In the genomic region with DNA sequence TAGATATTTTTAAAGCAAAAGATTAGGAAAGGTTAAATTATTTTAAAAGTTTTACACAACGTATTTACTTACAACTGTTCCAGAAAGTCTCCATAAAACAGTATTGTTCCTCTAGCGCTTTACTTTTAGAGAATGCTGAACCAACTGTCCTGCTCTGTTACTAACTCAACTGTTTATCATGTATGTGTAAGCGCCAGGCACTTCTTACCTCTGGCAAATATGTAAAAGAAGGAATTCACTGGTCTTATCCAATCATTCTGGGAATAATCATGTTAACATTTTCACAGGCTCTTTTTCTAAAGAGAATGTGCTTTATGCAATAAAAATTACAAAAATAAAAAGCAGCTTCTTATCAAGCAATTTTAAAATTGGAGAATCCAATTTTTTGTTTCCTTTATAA, we compare ENCODE assay signal across 15 cellular contexts.
DNase-seq lines count a peak whose midpoint lies in the region; ATAC-seq and TF ChIP-seq lines count a peak whose summit lies in the region.
"Had no signal": no experiment of that assay in that cellular context is flagged by ENCODE, and none has a peak within 500 bp of the region (broad histone marks: within the 10 kb centered on the region; RNA-seq: fewer than 3 reads in every experiment).

No MANE protein-coding gene starts in this region.

- no peak overlapping the region for H3K23ac ChIP-seq in trophoblast cell (ENCODE audit: low read length)

- H2AFZ ChIP-seq in hepatocyte (no peak overlapping the region), trophoblast cell (ENCODE audit: insufficient read depth, low read length, poor library complexity) (no peak overlapping the region)
- H2AFZ ChIP-seq: GM23248 had no signal

- 74% methylated on average over 3 of the region's 3 CpGs for WGBS in hepatocyte (ENCODE audit: low lambda C conversion rate, missing lambda C conversion rate)
- no CpG with 5 or more reads among the region's 3 CpGs for WGBS in trophoblast cell (ENCODE audit: extremely low coverage, insufficient coverage, insufficient read length)

- H4K20me1 ChIP-seq in hepatocyte (ENCODE audit: insufficient read depth, poor library complexity, severe bottlenecking): peaks cover 7% of the 10 kb centered on the region
- H4K20me1 ChIP-seq: BLaER1 treated with 17β-estradiol and CSF1 and Interleukin-3, amounts not matched to agents 10 nM and 100 nM had no signal

- H3K79me1 ChIP-seq in trophoblast cell (ENCODE audit: low read length): no peaks in the 10 kb centered on the region

- peaks cover 6% of the 10 kb centered on the region for H3K4me1 ChIP-seq in hepatocyte (ENCODE audit: insufficient read depth)
- H3K4me1 ChIP-seq in trophoblast cell (ENCODE audit: control insufficient read depth in 1 of 2, insufficient read depth in 2 of 2, low read length in 2 of 2): no peaks in the 10 kb centered on the region

- H2BK12ac ChIP-seq in trophoblast cell (ENCODE audit: low read length): no peak overlapping the region

- TF ChIP-seq CTCF in hepatocyte (IDR thresholded peaks at IDR 0.05; ENCODE audit: poor library complexity): no peak

- no peak overlapping the region for H2AK5ac ChIP-seq in trophoblast cell (ENCODE audit: low read length)

- peak; percentile 30 to 78 for ATAC-seq in left cardiac atrium
- ATAC-seq: CD8-positive, alpha-beta T cell had no signal

- intact Hi-C loops in left cardiac atrium (cut with DNase I) (loop anchor here in 1 of 2 donors (10.0 kb wide), 1 partner anchor 61 kb away; no protein-coding TSS in a partner anchor), cardiac septum (cut with DNase I) (no loop called here)
- intact Hi-C loops in activated T-helper 1 cell treated with anti-CD3 and anti-CD28 coated beads, Interleukin-12 subunit alpha, Interleukin-12 subunit beta, Interleukin-2, Interleukin-4 antibody, amounts not matched to agents 30 ng/mL and 10 ng/mL and 1 ng/mL, durations not matched to agents 14 hours and 24 hours and 36 hours (cut with micrococcal nuclease): no loop called here

- H4K91ac ChIP-seq in trophoblast cell (ENCODE audit: low read depth, low read length): no peak overlapping the region

- H3K9me3 Mint-ChIP-seq in activated T-helper 1 cell treated with anti-CD3 and anti-CD28 coated beads, Interleukin-12 subunit alpha, Interleukin-12 subunit beta, Interleukin-2, Interleukin-4 antibody, amounts not matched to agents 30 ng/mL and 10 ng/mL and 1 ng/mL, durations not matched to agents 14 hours and 24 hours and 36 hours: no peaks in the 10 kb centered on the region
- H3K9me3 Mint-ChIP-seq: CD8-positive, alpha-beta T cell had no signal

- DNase-seq in left cardiac atrium: no peak
- DNase-seq in cardiac septum (ENCODE audit: low spot score): no peak
- DNase-seq in hepatocyte (ENCODE audit: low spot score): no peak
- peak; percentile 9 to 60 for DNase-seq in trophoblast cell
- DNase-seq in amygdala (lab: John Stamatoyannopoulos, UW): no peak
- DNase-seq in activated T-helper 1 cell treated with anti-CD3 and anti-CD28 coated beads, Interleukin-12 subunit alpha, Interleukin-12 subunit beta, Interleukin-2, Interleukin-4 antibody, amounts not matched to agents 30 ng/mL and 10 ng/mL and 1 ng/mL, durations not matched to agents 14 hours and 24 hours and 36 hours (ENCODE audit: low spot score): no peak
- DNase-seq in middle frontal gyrus (ENCODE audit: extremely low spot score, low spot score): no peak
- DNase-seq: 8988T; Calu3; CD8-positive, alpha-beta T cell; GM23248 had no signal

- H3K36me3 ChIP-seq in hepatocyte (replicated peaks; ENCODE audit: insufficient read depth, low read depth) (no peaks in the 10 kb centered on the region), trophoblast cell (ENCODE audit: control insufficient read depth in 1 of 2, insufficient read depth in 2 of 2, low read length in 2 of 2) (no peaks in the 10 kb centered on the region)
- H3K36me3 ChIP-seq: BLaER1 treated with 17β-estradiol and CSF1 and Interleukin-3, amounts not matched to agents 10 nM and 100 nM; HAP-1 had no signal

- no peaks in the 10 kb centered on the region for H3K27me3 ChIP-seq in hepatocyte
- H3K27me3 ChIP-seq in trophoblast cell (ENCODE audit: insufficient read depth, low read length): no peaks in the 10 kb centered on the region
- H3K27me3 ChIP-seq: BLaER1 treated with 17β-estradiol and CSF1 and Interleukin-3, amounts not matched to agents 10 nM and 100 nM had no signal

- H3K27me3 Mint-ChIP-seq in activated T-helper 1 cell treated with anti-CD3 and anti-CD28 coated beads, Interleukin-12 subunit alpha, Interleukin-12 subunit beta, Interleukin-2, Interleukin-4 antibody, amounts not matched to agents 30 ng/mL and 10 ng/mL and 1 ng/mL, durations not matched to agents 14 hours and 24 hours and 36 hours (ENCODE audit: insufficient read depth): no peaks in the 10 kb centered on the region
- H3K27me3 Mint-ChIP-seq: B cell had no signal

- H3K27ac ChIP-seq in hepatocyte (peak overlapping the region; percentile 31), trophoblast cell (ENCODE audit: low read depth, low read length) (no peak overlapping the region)
- H3K27ac ChIP-seq: BLaER1 treated with 17β-estradiol and CSF1 and Interleukin-3, amounts not matched to agents 10 nM and 100 nM; GM23248; HL-60 had no signal

- H3K9me3 ChIP-seq in hepatocyte (ENCODE audit: low read depth) (no peaks in the 10 kb centered on the region), trophoblast cell (ENCODE audit: insufficient read depth, low read depth, low read length) (no peaks in the 10 kb centered on the region)
- H3K9me3 ChIP-seq: BLaER1 treated with 17β-estradiol and CSF1 and Interleukin-3, amounts not matched to agents 10 nM and 100 nM; HAP-1 had no signal

- H3K14ac ChIP-seq in trophoblast cell (ENCODE audit: low read length): no peak overlapping the region

- H3K79me2 ChIP-seq in hepatocyte (peaks cover 95% of the 10 kb centered on the region), trophoblast cell (ENCODE audit: control insufficient read depth, insufficient read depth, low read length, poor library complexity) (no peaks in the 10 kb centered on the region)

- H3K4me3 Mint-ChIP-seq in activated T-helper 1 cell treated with anti-CD3 and anti-CD28 coated beads, Interleukin-12 subunit alpha, Interleukin-12 subunit beta, Interleukin-2, Interleukin-4 antibody, amounts not matched to agents 30 ng/mL and 10 ng/mL and 1 ng/mL, durations not matched to agents 14 hours and 24 hours and 36 hours: no peak overlapping the region
- H3K4me3 Mint-ChIP-seq: B cell; CD8-positive, alpha-beta T cell had no signal

- H3K27ac Mint-ChIP-seq in activated T-helper 1 cell treated with anti-CD3 and anti-CD28 coated beads, Interleukin-12 subunit alpha, Interleukin-12 subunit beta, Interleukin-2, Interleukin-4 antibody, amounts not matched to agents 30 ng/mL and 10 ng/mL and 1 ng/mL, durations not matched to agents 14 hours and 24 hours and 36 hours: no peak overlapping the region
- H3K27ac Mint-ChIP-seq: B cell; CD8-positive, alpha-beta T cell had no signal

- H2BK5ac ChIP-seq in trophoblast cell (ENCODE audit: low read depth, low read length, poor library complexity): no peak overlapping the region

- peak overlapping the region; percentile 30 for H3K4me2 ChIP-seq in hepatocyte
- no peak overlapping the region for H3K4me2 ChIP-seq in trophoblast cell (ENCODE audit: low read length)
- H3K4me2 ChIP-seq: BLaER1 treated with 17β-estradiol and CSF1 and Interleukin-3, amounts not matched to agents 10 nM and 100 nM had no signal

- no peak overlapping the region for H3K18ac ChIP-seq in trophoblast cell (ENCODE audit: low read length)

- H4K8ac ChIP-seq in trophoblast cell (ENCODE audit: low read depth, low read length): no peak overlapping the region

- no peak overlapping the region for H4K12ac ChIP-seq in trophoblast cell (ENCODE audit: low read depth, low read length)

- no peak overlapping the region for H3K4me3 ChIP-seq in hepatocyte
- H3K4me3 ChIP-seq in trophoblast cell (ENCODE audit: low read depth, low read length): no peak overlapping the region
- H3K4me3 ChIP-seq: BLaER1 treated with 17β-estradiol and CSF1 and Interleukin-3, amounts not matched to agents 10 nM and 100 nM; GM23248; HAP-1 had no signal

- H3K36me3 Mint-ChIP-seq in activated T-helper 1 cell treated with anti-CD3 and anti-CD28 coated beads, Interleukin-12 subunit alpha, Interleukin-12 subunit beta, Interleukin-2, Interleukin-4 antibody, amounts not matched to agents 30 ng/mL and 10 ng/mL and 1 ng/mL, durations not matched to agents 14 hours and 24 hours and 36 hours (ENCODE audit: low read depth): no peaks in the 10 kb centered on the region
- H3K36me3 Mint-ChIP-seq: CD8-positive, alpha-beta T cell had no signal

- no peaks in the 10 kb centered on the region for H3K4me1 Mint-ChIP-seq in activated T-helper 1 cell treated with anti-CD3 and anti-CD28 coated beads, Interleukin-12 subunit alpha, Interleukin-12 subunit beta, Interleukin-2, Interleukin-4 antibody, amounts not matched to agents 30 ng/mL and 10 ng/mL and 1 ng/mL, durations not matched to agents 14 hours and 24 hours and 36 hours (ENCODE audit: low read depth)

- no peak overlapping the region for H3K4ac ChIP-seq in trophoblast cell (ENCODE audit: low read depth, low read length)

- H3K9ac ChIP-seq in trophoblast cell (ENCODE audit: low read length): no peak overlapping the region
- H3K9ac ChIP-seq: BLaER1 treated with 17β-estradiol and CSF1 and Interleukin-3, amounts not matched to agents 10 nM and 100 nM; GM23248 had no signal

- H2BK120ac ChIP-seq in trophoblast cell (ENCODE audit: insufficient read depth, low read length, poor library complexity): no peak overlapping the region

- H3K9me2 ChIP-seq in hepatocyte (replicated peaks; ENCODE audit: insufficient read depth): no peaks in the 10 kb centered on the region

Comparison
In these comparisons a context has a peak if more than half of its experiments do, and no peak if none do; other contexts are left out.
1. DNase-seq: peak in trophoblast cell (2 of 2); none in left cardiac atrium (single experiment), cardiac septum (single experiment), hepatocyte (single experiment), amygdala (0 of 56), activated T-helper 1 cell treated with anti-CD3 and anti-CD28 coated beads, Interleukin-12 subunit alpha, Interleukin-12 subunit beta, Interleukin-2, Interleukin-4 antibody, amounts not matched to agents 30 ng/mL and 10 ng/mL and 1 ng/mL, durations not matched to agents 14 hours and 24 hours and 36 hours (single experiment) and middle frontal gyrus (single experiment).